In the genomic region with DNA sequence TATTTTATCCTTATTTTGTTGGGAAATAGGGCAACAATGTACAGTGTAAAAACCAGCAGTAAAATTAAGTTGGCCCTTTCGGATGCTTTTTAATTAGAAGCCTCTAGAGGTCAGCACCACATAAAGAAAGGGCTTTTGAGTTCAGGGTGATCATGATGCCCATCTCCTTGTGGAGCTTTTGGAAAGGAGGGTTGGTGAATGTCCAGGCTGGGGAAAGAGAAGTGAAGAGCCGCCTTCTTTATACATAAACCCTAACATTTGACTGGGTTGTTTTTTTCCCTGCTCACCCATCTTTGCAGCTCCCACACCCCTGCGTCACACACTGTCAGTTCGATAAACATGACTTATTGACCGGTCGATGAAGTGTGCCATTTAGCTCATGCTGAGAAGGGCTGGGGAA, we compare ENCODE assay signal across 8 cellular contexts. TPM values are rescaled to one million over a fixed set of nuclear protein-coding genes. Genes with fewer than 3 reads are reported as not detected.
DNase-seq lines count a peak whose midpoint lies in the region; ATAC-seq and TF ChIP-seq lines count a peak whose summit lies in the region.

No MANE protein-coding gene starts in this region.

- H3K27me3 Mint-ChIP-seq in dendritic cell treated with granulocyte-macrophage colony-stimulating factor and Interleukin-4, amounts not matched to agents 40 ng/mL and 50 ng/mL, for 4 days = peaks cover 3% of the 10 kb centered on the region
- no peaks in the 10 kb centered on the region for H3K27me3 Mint-ChIP-seq in memory B cell

- no peaks in the 10 kb centered on the region for H3K9me3 ChIP-seq in Peyer's patch

- no peak overlapping the region for H3K27ac ChIP-seq in Peyer's patch

- H3K36me3 Mint-ChIP-seq in dendritic cell treated with granulocyte-macrophage colony-stimulating factor and Interleukin-4, amounts not matched to agents 40 ng/mL and 50 ng/mL, for 4 days (ENCODE audit: low read depth) = no peaks in the 10 kb centered on the region
- no peaks in the 10 kb centered on the region for H3K36me3 Mint-ChIP-seq in memory B cell

- no peaks in the 10 kb centered on the region for H3K9me3 Mint-ChIP-seq in dendritic cell treated with granulocyte-macrophage colony-stimulating factor and Interleukin-4, amounts not matched to agents 40 ng/mL and 50 ng/mL, for 4 days
- no peaks in the 10 kb centered on the region for H3K9me3 Mint-ChIP-seq in memory B cell

- TF ChIP-seq POLR2A in Peyer's patch (IDR thresholded peaks at IDR 0.05) = no peak

- intact Hi-C loops in dendritic cell treated with granulocyte-macrophage colony-stimulating factor and Interleukin-4, amounts not matched to agents 40 ng/mL and 50 ng/mL, for 4 days (cut with micrococcal nuclease) = loop anchor here (1.0 to 5.0 kb wide), 4 partner anchors 108 to 398 kb away; no protein-coding TSS in a partner anchor

- ATAC-seq in memory B cell (ENCODE audit: low read depth) = peak; percentile 57
- ATAC-seq in HG03139 (IDR thresholded peaks at IDR 0.05; ENCODE audit: unreplicated experiment) = no peak
- ATAC-seq in HG03097 (IDR thresholded peaks at IDR 0.05; ENCODE audit: low FRiP score, unreplicated experiment) = no peak

- H3K4me1 ChIP-seq in Peyer's patch = peaks cover 0 to 3% (median 0%) of the 10 kb centered on the region in 4 donors

- H3K4me3 ChIP-seq in Peyer's patch = no peak overlapping the region

- no peaks in the 10 kb centered on the region for H3K36me3 ChIP-seq in Peyer's patch

- peak overlapping the region; percentile 78 for H3K27ac Mint-ChIP-seq in dendritic cell treated with granulocyte-macrophage colony-stimulating factor and Interleukin-4, amounts not matched to agents 40 ng/mL and 50 ng/mL, for 4 days
- peak overlapping the region; percentile 5 for H3K27ac Mint-ChIP-seq in memory B cell

- peaks cover 88% of the 10 kb centered on the region for H3K4me1 Mint-ChIP-seq in dendritic cell treated with granulocyte-macrophage colony-stimulating factor and Interleukin-4, amounts not matched to agents 40 ng/mL and 50 ng/mL, for 4 days (ENCODE audit: low read depth)
- peaks cover 31% of the 10 kb centered on the region for H3K4me1 Mint-ChIP-seq in memory B cell

- H3K27me3 ChIP-seq in Peyer's patch = no peaks in the 10 kb centered on the region

- TF ChIP-seq CTCF in Peyer's patch (IDR thresholded peaks at IDR 0.05) = peak in 5 of 6 experiments; percentile 25 to 66 (median 58)

- H3K4me3 Mint-ChIP-seq in dendritic cell treated with granulocyte-macrophage colony-stimulating factor and Interleukin-4, amounts not matched to agents 40 ng/mL and 50 ng/mL, for 4 days = no peak overlapping the region
- H3K4me3 Mint-ChIP-seq in memory B cell = no peak overlapping the region

- DNase-seq in NCI-H2029 (lab: John Stamatoyannopoulos, UW) (peak; percentile 35), NCI-H2029 treated with DMSO at 0.1 percent for 48 hours (lab: John Stamatoyannopoulos, UW) (no peak), Kasumi-1 (lab: John Stamatoyannopoulos, UW) (peak; percentile 91 to 96), Peyer's patch (no peak), memory B cell (ENCODE audit: low spot score in 2 of 2) (peak in 1 of 2 donors; percentile 38)

RNA-seq across cellular contexts. Expression of a gene that starts 29.8 kb away (rescaled TPM):
- total RNA-seq in Peyer's patch = 10 to 100 TPM in 3 of 4 donors, 1 to 10 TPM in 1; 2.3 to 18.2 (median 13.8) TPM

Comparison
In these comparisons a context has a peak if more than half of its experiments do, and no peak if none do; other contexts are left out.
1. DNase-seq: peak in NCI-H2029 (single experiment) and Kasumi-1 (2 of 2); none in NCI-H2029 treated with DMSO at 0.1 percent for 48 hours (single experiment) and Peyer's patch (0 of 3).